Comparison of ENCODE assay signal across 21 cellular contexts in the genomic region with DNA sequence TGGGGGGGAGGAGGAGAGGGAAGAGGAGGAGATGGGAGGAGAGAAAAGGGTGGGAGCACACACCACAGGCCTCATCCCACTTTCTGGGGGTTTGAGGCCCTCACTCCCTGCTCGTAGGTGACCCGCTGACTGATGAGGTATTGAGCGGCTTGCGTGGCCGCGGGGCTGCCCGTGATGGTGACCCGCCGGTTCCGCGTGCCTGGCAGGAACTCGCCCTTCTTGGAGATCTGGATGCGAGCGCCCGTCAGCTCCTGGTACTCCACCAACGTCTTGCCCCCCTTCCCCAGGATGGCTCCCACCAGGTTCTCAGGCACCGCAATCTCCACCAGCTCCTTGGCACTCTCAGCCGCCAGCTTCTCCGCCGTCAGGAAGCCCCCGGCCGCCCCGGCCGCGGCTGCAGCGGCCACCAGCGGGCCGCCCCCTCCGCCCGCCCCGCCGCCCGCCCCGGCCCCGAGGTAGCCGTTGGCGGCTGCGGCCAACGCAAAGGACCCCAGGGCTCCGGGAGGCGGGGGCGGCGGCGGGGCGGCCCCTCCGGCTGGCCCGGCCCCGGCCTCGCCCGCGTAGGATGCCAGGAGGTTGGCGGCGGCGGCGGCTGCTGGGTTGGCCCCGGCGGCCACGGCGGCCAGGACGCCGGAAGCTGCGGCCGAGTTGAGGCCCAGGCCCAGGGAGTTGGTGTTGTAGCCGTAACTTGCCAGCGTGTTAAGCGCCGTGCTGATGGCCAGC. TPM values are rescaled to one million over a fixed set of nuclear protein-coding genes. Genes with fewer than 3 reads are reported as not detected.
"Had no signal": no experiment of that assay in that cellular context is flagged by ENCODE, and none has a peak within 500 bp of the region (broad histone marks: within the 10 kb centered on the region; RNA-seq: fewer than 3 reads in every experiment).

No MANE protein-coding gene starts in this region.

- H3K4me1 Mint-ChIP-seq: naive B cell had no signal

- H3K27ac Mint-ChIP-seq: activated naive CD8-positive, alpha-beta T cell treated with anti-CD3 and anti-CD28 coated beads, Interleukin-2, amount 10 ng/mL, durations not matched to agents 7 days and 5 days; dendritic cell treated with granulocyte-macrophage colony-stimulating factor and Interleukin-4, amounts not matched to agents 40 ng/mL and 50 ng/mL, for 4 days; naive B cell had no signal

- H3K36me3 ChIP-seq: neutrophil, right atrium auricular region, stomach had no signal

- H3K27me3 ChIP-seq: right atrium auricular region had no signal

- ATAC-seq: activated CD4-positive, CD25-positive, alpha-beta regulatory T cell treated with anti-CD3 and anti-CD28 coated beads, Interleukin-2, amount 50 U/mL, for 24 hours; left colon had no signal

- H3K9me3 ChIP-seq: right atrium auricular region, stomach had no signal

- H3K27ac ChIP-seq: neutrophil, right atrium auricular region, stomach had no signal

- H3K4me1 ChIP-seq: right atrium auricular region had no signal

- H3K4me3 Mint-ChIP-seq: activated naive CD8-positive, alpha-beta T cell treated with anti-CD3 and anti-CD28 coated beads, Interleukin-2, amount 10 ng/mL, durations not matched to agents 7 days and 5 days; dendritic cell treated with granulocyte-macrophage colony-stimulating factor and Interleukin-4, amounts not matched to agents 40 ng/mL and 50 ng/mL, for 4 days; naive B cell had no signal

- H3K9me3 Mint-ChIP-seq: dendritic cell treated with granulocyte-macrophage colony-stimulating factor and Interleukin-4, amounts not matched to agents 40 ng/mL and 50 ng/mL, for 4 days had no signal

- DNase-seq: activated CD4-positive, alpha-beta T cell treated with anti-CD3 and anti-CD28 coated beads, Interleukin-2, amount 50 U/mL, for 1 hour; activated CD8-positive, alpha-beta memory T cell treated with anti-CD3 and anti-CD28 coated beads for 24 hours; activated naive CD4-positive, alpha-beta T cell; activated naive CD8-positive, alpha-beta T cell treated with anti-CD3 and anti-CD28 coated beads, Interleukin-2, amount 10 ng/mL, durations not matched to agents 7 days and 5 days; anterior cingulate cortex; cerebellar nuclear complex; effector memory CD4-positive, alpha-beta T cell; foreskin melanocyte; head of caudate nucleus; left colon; naive B cell; stimulated activated CD4-positive, alpha-beta T cell treated with anti-CD3 and anti-CD28 coated beads, Interleukin-1b, Interleukin-23, amount 100 ng/mL, for 48 hours; stomach had no signal

RNA-seq across cellular contexts. Expression of gene NANOS2, which starts 25.4 kb away (rescaled TPM):
- total RNA-seq: activated naive CD8-positive, alpha-beta T cell treated with anti-CD3 and anti-CD28 coated beads, Interleukin-2, amount 10 ng/mL, durations not matched to agents 7 days and 5 days; fibroblast of lung; left colon; mononuclear cell; posterior vena cava; right atrium auricular region; stomach; ureter had no signal
- polyA plus RNA-seq: fibroblast of lung, stomach had no signal

RNA-seq across cellular contexts. Expression of gene NOVA2, which starts 33.7 kb away (rescaled TPM):
- total RNA-seq: activated naive CD8-positive, alpha-beta T cell treated with anti-CD3 and anti-CD28 coated beads, Interleukin-2, amount 10 ng/mL, durations not matched to agents 7 days and 5 days; fibroblast of lung had no signal
